In genomic region chr19:3576696-3577443, GRCh38 we compare ENCODE assay signal across 8 cellular contexts. TPM values are rescaled to one million over a fixed set of nuclear protein-coding genes. Genes with fewer than 3 reads are reported as not detected.
A peak's percentile ranks its signal among the peaks of the same experiment; 100 is the strongest.
DNase-seq lines count a peak whose midpoint lies in the region; ATAC-seq and TF ChIP-seq lines count a peak whose summit lies in the region.

No MANE protein-coding gene starts in this region.

- intact Hi-C loops in Right ventricle myocardium inferior (cut with DNase I) = no loop called here

- no peak overlapping the region for H3K27ac ChIP-seq in AG04450 (ENCODE audit: low read depth, low read length)
- no peak overlapping the region for H3K27ac ChIP-seq in neutrophil

- DNase-seq in AG04450 (ENCODE audit: low read depth, low spot score) (no peak), amygdala (lab: John Stamatoyannopoulos, UW) (peak in 39 of 56 donors; percentile 10 to 89 (median 40)), Right ventricle myocardium inferior (ENCODE audit: missing footprints) (peak; percentile 82), SIG-M5 treated with dmso at 0.1 percent for 504 hours (lab: John Stamatoyannopoulos, UW; ENCODE audit: unreplicated experiment) (no peak)

- ATAC-seq in Right ventricle myocardium inferior (peak; percentile 8), HG03342 (IDR thresholded peaks at IDR 0.05; ENCODE audit: unreplicated experiment) (no peak), HG03520 (IDR thresholded peaks at IDR 0.05; ENCODE audit: unreplicated experiment) (no peak), HG02642 (IDR thresholded peaks at IDR 0.05; ENCODE audit: poor library complexity, unreplicated experiment) (no peak)

- H3K9me3 ChIP-seq in AG04450 (ENCODE audit: control insufficient read depth, insufficient read depth, low read length) (no peaks in the 10 kb centered on the region; the same call in 1 of the 2 replicates), neutrophil (no peaks in the 10 kb centered on the region)

- H3K4me1 ChIP-seq in neutrophil (ENCODE audit: control insufficient read depth in 1 of 2, insufficient read depth in 1 of 2, low read depth in 1 of 2, low read length in 1 of 2) = peaks cover 21 to 25% of the 10 kb centered on the region in 2 experiments

- CTCF ChIA-PET in AG04450 (lab: Charles Lee) = interaction anchor here (0.6 kb wide), 1 partner anchor 691 kb away, joined by 3 read pairs; no protein-coding TSS in a partner anchor

- POLR2A ChIA-PET in AG04450 (lab: Yijun Ruan, JAX) = no interaction called here

- H3K4me3 ChIP-seq in AG04450 (ENCODE audit: low read depth, low read length) = peak overlapping the region; percentile 17; the same call in 1 of the 2 replicates
- H3K4me3 ChIP-seq in neutrophil (ENCODE audit: low read depth in 1 of 2, low read length in 1 of 2) = peak overlapping the region; percentile 39 to 56

- peaks cover 5% of the 10 kb centered on the region for H3K36me3 ChIP-seq in neutrophil

- H3K27me3 ChIP-seq in AG04450 (ENCODE audit: control insufficient read depth, insufficient read depth, low read length) (no peaks in the 10 kb centered on the region), neutrophil (no peaks in the 10 kb centered on the region)

- no peak for TF ChIP-seq CTCF in AG04450 (IDR thresholded peaks at IDR 0.05; ENCODE audit: low read depth, low read length)
- TF ChIP-seq CTCF in neutrophil (IDR thresholded peaks at IDR 0.05) = no peak

RNA-seq across cellular contexts. Expression of gene HMG20B, which starts 4.1 kb away (rescaled TPM):
- polyA plus RNA-seq in AG04450 (2011; rRNA removed) = 30.5 and 36.8 TPM in 2 replicates
- 10.0 and 13.1 TPM in 2 replicates for polyA minus RNA-seq in AG04450 (2011; rRNA and poly(A)+ RNA removed)
- total RNA-seq in Right ventricle myocardium inferior = 37.0 TPM

RNA-seq across cellular contexts. Expression of gene GIPC3, which starts 8.4 kb away (rescaled TPM):
- polyA plus RNA-seq in AG04450 (2011; rRNA removed) = 0.30 and 0.41 TPM in 2 replicates
- 0.48 and 0.92 TPM in 2 replicates for polyA minus RNA-seq in AG04450 (2011; rRNA and poly(A)+ RNA removed)
- 2.7 TPM for total RNA-seq in Right ventricle myocardium inferior

RNA-seq across cellular contexts. Expression of gene MFSD12, which starts 19.5 kb away (rescaled TPM):
- 23.7 and 34.7 TPM in 2 replicates for polyA plus RNA-seq in AG04450 (2011; rRNA removed)
- 26.8 and 35.3 TPM in 2 replicates for polyA minus RNA-seq in AG04450 (2011; rRNA and poly(A)+ RNA removed)
- total RNA-seq in Right ventricle myocardium inferior = 23.7 TPM

RNA-seq across cellular contexts. Expression of gene TBXA2R, which starts 29.8 kb away (rescaled TPM):
- polyA plus RNA-seq in AG04450 (2011; rRNA removed) = 0.84 and 0.99 TPM in 2 replicates
- polyA minus RNA-seq in AG04450 (2011; rRNA and poly(A)+ RNA removed) = 0.43 and 1.1 TPM in 2 replicates
- 4.1 TPM for total RNA-seq in Right ventricle myocardium inferior

RNA-seq across cellular contexts. Expression of gene TEKTIP1, which starts 37.9 kb away (rescaled TPM):
- polyA plus RNA-seq in AG04450 (2011; rRNA removed) = not detected in 2 replicates
- polyA minus RNA-seq in AG04450 (2011; rRNA and poly(A)+ RNA removed) = not detected in 2 replicates
- not detected for total RNA-seq in Right ventricle myocardium inferior

Comparison
In these comparisons a context has a peak if more than half of its experiments do, and no peak if none do; other contexts are left out.
1. DNase-seq: peak in amygdala (39 of 56) and Right ventricle myocardium inferior (single experiment); none in AG04450 (single experiment) and SIG-M5 treated with dmso at 0.1 percent for 504 hours (single experiment).